ENCODE assay signal across 16 cellular contexts in the genomic region with DNA sequence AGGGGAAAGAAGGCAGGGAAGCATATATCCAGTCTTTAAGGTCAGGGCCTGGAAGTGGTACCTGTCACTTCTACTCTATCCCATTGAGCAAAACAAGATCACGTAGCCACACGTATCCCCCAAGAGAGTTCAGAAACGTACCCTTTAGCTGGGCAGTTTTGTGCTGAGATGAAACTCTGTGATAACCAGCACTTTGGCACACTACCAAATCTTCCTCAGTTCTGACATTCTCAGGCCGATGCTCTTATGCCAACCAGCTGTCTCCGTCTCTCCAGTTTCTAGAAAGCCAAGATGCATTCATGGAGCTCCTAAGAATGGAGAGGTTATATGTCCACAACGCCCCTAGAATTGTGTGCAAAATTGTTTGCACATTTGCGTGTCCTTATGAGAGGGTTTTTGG.
DNase-seq lines count a peak whose midpoint lies in the region; ATAC-seq and TF ChIP-seq lines count a peak whose summit lies in the region.
"Had no signal": no experiment of that assay in that cellular context is flagged by ENCODE, and none has a peak within 500 bp of the region (broad histone marks: within the 10 kb centered on the region; RNA-seq: fewer than 3 reads in every experiment).

No MANE protein-coding gene starts in this region.

- CTCF ChIA-PET in RWPE1 (lab: Yijun Ruan, JAX): interaction anchor here (0.7 kb wide), 1 partner anchor 1772 kb away, joined by 3 read pairs; no protein-coding TSS in a partner anchor

- no peak for ATAC-seq in GM21529 (IDR thresholded peaks at IDR 0.05; ENCODE audit: unreplicated experiment)
- no peak for ATAC-seq in GM18502 (IDR thresholded peaks at IDR 0.05; ENCODE audit: poor library complexity, unreplicated experiment)
- ATAC-seq: CD8-positive, alpha-beta T cell; HCT116 had no signal

- peak; percentile 3 for DNase-seq in NCI-H1105 treated with DMSO at 0.1 percent for 48 hours (lab: John Stamatoyannopoulos, UW)
- DNase-seq in NCI-H1105 (lab: John Stamatoyannopoulos, UW): no peak
- DNase-seq in pons (ENCODE audit: low spot score): peak; percentile 8
- DNase-seq in RWPE1 (ENCODE audit: low spot score): no peak
- DNase-seq: 8988T; Calu3; CD8-positive, alpha-beta T cell; GOT3; H7; HFFc6 had no signal

- TF ChIP-seq CTCF in VCaP (conservative IDR thresholded peaks at IDR 0.05) (no peak), RWPE1 (conservative IDR thresholded peaks at IDR 0.05; ENCODE audit: low read depth) (no peak)

- POLR2A ChIA-PET in RWPE1 (lab: Yijun Ruan, JAX; ENCODE audit: low non-redundant PET): no interaction called here

- H3K27ac ChIP-seq in VCaP (peak overlapping the region; percentile 71), RWPE1 (no peak overlapping the region)
- H3K27ac ChIP-seq: BLaER1 treated with 17β-estradiol and CSF1 and Interleukin-3, amounts not matched to agents 10 nM and 100 nM; HL-60 had no signal

Comparison
In these comparisons a context has a peak if more than half of its experiments do, and no peak if none do; other contexts are left out.
1. DNase-seq: peak in NCI-H1105 treated with DMSO at 0.1 percent for 48 hours (single experiment) and pons (single experiment); none in NCI-H1105 (single experiment) and RWPE1 (single experiment).